Comparison of ENCODE assay signal across 31 cellular contexts in the genomic region with DNA sequence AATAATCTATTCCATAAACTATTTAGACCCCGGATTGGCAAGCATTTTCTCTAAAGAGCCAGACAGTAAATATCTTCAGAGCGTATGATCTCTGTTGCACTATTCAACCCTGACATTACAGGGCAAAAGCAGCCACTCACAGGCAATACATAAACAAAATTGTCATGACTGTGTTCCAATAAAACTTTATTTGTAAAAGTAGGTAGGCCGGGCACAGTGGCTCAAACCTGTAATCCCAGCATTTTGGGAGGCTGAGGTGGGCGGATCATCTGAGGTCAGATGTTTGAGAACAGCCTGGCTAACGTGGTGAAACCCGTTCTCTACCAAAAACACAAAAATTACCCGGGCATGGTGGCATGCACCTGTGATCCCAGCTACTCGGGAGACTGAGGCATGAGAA.
A peak's percentile ranks its signal among the peaks of the same experiment; 100 is the strongest.
DNase-seq lines count a peak whose midpoint lies in the region; ATAC-seq, FAIRE-seq and TF ChIP-seq lines count a peak whose summit lies in the region.
"Had no signal": no experiment of that assay in that cellular context is flagged by ENCODE, and none has a peak within 500 bp of the region (broad histone marks: within the 10 kb centered on the region; RNA-seq: fewer than 3 reads in every experiment).

No MANE protein-coding gene starts in this region.

- H3K4me2 ChIP-seq in HepG2 (ENCODE audit: low read depth, low read length) = no peak overlapping the region
- no peak overlapping the region for H3K4me2 ChIP-seq in K562 (ENCODE audit: insufficient read depth, low read length)
- H3K4me2 ChIP-seq: A549; BLaER1; BLaER1 treated with 17β-estradiol and CSF1 and Interleukin-3, amounts not matched to agents 10 nM and 100 nM had no signal

- in situ Hi-C loops in HepG2 (cut with HindIII; ENCODE audit: extremely low pct_ligation_motif_present, low pct_unique_long_range_greater_than_20kb) (no loop called here), K562 (cut with MboI) (no loop called here)

- no peak for ATAC-seq in HepG2
- ATAC-seq in right lobe of liver = no peak
- ATAC-seq in K562 = no peak
- ATAC-seq: A549; CD8-positive, alpha-beta T cell had no signal

- intact Hi-C loops in HepG2 (cut with micrococcal nuclease; ENCODE audit: unreplicated experiment) = no loop called here
- intact Hi-C loops in right lobe of liver (cut with DNase I) = no loop called here
- intact Hi-C loops in K562 (cut with micrococcal nuclease) = no loop called here

- H3K27me3 ChIP-seq in HepG2 (ENCODE audit: control insufficient read depth in 1 of 2, insufficient read depth in 2 of 2, low read length in 2 of 2) = no peaks in the 10 kb centered on the region; a peak in 1 of 5 replicates
- H3K27me3 ChIP-seq in right lobe of liver = no peaks in the 10 kb centered on the region
- no peaks in the 10 kb centered on the region for H3K27me3 ChIP-seq in K562 (ENCODE audit: control insufficient read depth in 2 of 2, insufficient read depth in 2 of 2, low read length in 2 of 2)
- H3K27me3 ChIP-seq: BE2C; BLaER1; BLaER1 treated with 17β-estradiol and CSF1 and Interleukin-3, amounts not matched to agents 10 nM and 100 nM had no signal

- TF ChIP-seq EP300 in HepG2 (IDR thresholded peaks at IDR 0.05; ENCODE audit: low read depth in 2 of 2, low read length in 2 of 2) (no peak), HepG2 (CRISPR knock-in tag; IDR thresholded peaks at IDR 0.05; ENCODE audit: borderline replicate concordance) (no peak), K562 (IDR thresholded peaks at IDR 0.05; ENCODE audit: low read length) (no peak)

- H2AFZ ChIP-seq in HepG2 (ENCODE audit: low read length) = no peak overlapping the region
- no peak overlapping the region for H2AFZ ChIP-seq in K562 (ENCODE audit: low read depth, low read length)

- CTCF ChIA-PET in HepG2 (lab: Yijun Ruan, JAX; ENCODE audit: low intra/inter-chr PET ratio, low total read pairs) = no interaction called here
- CTCF ChIA-PET in K562 (lab: Yijun Ruan, JAX; ENCODE audit: low intra/inter-chr PET ratio) = no interaction called here

- no peak overlapping the region for H3K9ac ChIP-seq in HepG2 (ENCODE audit: insufficient read depth, low read depth, low read length)
- no peak overlapping the region for H3K9ac ChIP-seq in K562 (ENCODE audit: insufficient read depth in 1 of 2, low read depth in 2 of 2, low read length in 2 of 2)
- H3K9ac ChIP-seq: BLaER1; BLaER1 treated with 17β-estradiol and CSF1 and Interleukin-3, amounts not matched to agents 10 nM and 100 nM had no signal

- H3K9me3 ChIP-seq in HepG2 (ENCODE audit: low read length) (no peaks in the 10 kb centered on the region), right lobe of liver (no peaks in the 10 kb centered on the region), K562 (replicated peaks; ENCODE audit: control insufficient read depth, insufficient read depth, low read depth, low read length) (no peaks in the 10 kb centered on the region)
- H3K9me3 ChIP-seq: A549, BE2C, Caco-2 had no signal

- TF ChIP-seq RAD21 in HepG2 (CRISPR knock-in tag; IDR thresholded peaks at IDR 0.05) = no peak
- no peak for TF ChIP-seq RAD21 in K562 (CRISPR knock-in tag; conservative IDR thresholded peaks at IDR 0.05 in 1 of 2, IDR thresholded peaks at IDR 0.05 in 1 of 2)

- no peak for TF ChIP-seq CTCF in HepG2 (CRISPR knock-in tag; IDR thresholded peaks at IDR 0.05)
- TF ChIP-seq CTCF in right lobe of liver (IDR thresholded peaks at IDR 0.05) = no peak
- TF ChIP-seq CTCF in K562 (IDR thresholded peaks at IDR 0.05 in 2 of 3, conservative IDR thresholded peaks at IDR 0.05 in 1 of 3; ENCODE audit: insufficient read depth in 2 of 3, low read depth in 1 of 3, low read length in 3 of 3) = no peak

- FAIRE-seq in HepG2 (lab: Jason Lieb, UNC) (no peak), K562 (lab: Jason Lieb, UNC) (no peak)
- FAIRE-seq: A204.1, A549, D721Med had no signal

- no peak overlapping the region for H3K4me3 ChIP-seq in HepG2 (replicated peaks in 1 of 3; ENCODE audit: insufficient read depth in 1 of 3, low read depth in 2 of 3, low read length in 3 of 3)
- no peak overlapping the region for H3K4me3 ChIP-seq in right lobe of liver
- no peak overlapping the region for H3K4me3 ChIP-seq in K562
- H3K4me3 ChIP-seq: A549; BLaER1; BLaER1 treated with 17β-estradiol and CSF1 and Interleukin-3, amounts not matched to agents 10 nM and 100 nM had no signal

- BruUV-seq in HepG2 (replicated peaks; lab: Mats Ljungman, UMichigan) = no TSS peak
- no TSS peak for BruUV-seq in K562 (replicated peaks; lab: Mats Ljungman, UMichigan)

- H3K9me1 ChIP-seq in K562 (ENCODE audit: control insufficient read depth, insufficient read depth, low read length) = no peaks in the 10 kb centered on the region

- H3K4me1 ChIP-seq in HepG2 (ENCODE audit: insufficient read depth, low read length) = no peaks in the 10 kb centered on the region
- no peaks in the 10 kb centered on the region for H3K4me1 ChIP-seq in right lobe of liver
- H3K4me1 ChIP-seq in K562 (replicated peaks in 1 of 2; ENCODE audit: control insufficient read depth in 2 of 2, insufficient read depth in 2 of 2, low read length in 2 of 2) = no peaks in the 10 kb centered on the region
- H3K4me1 ChIP-seq: A549, BE2C, Caco-2 had no signal

- no peak overlapping the region for H3K27ac ChIP-seq in HepG2 (ENCODE audit: extremely low read length, insufficient read depth, low read length)
- no peak overlapping the region for H3K27ac ChIP-seq in right lobe of liver
- H3K27ac ChIP-seq in K562 (ENCODE audit: extremely low read depth, low read depth, low read length) = no peak overlapping the region
- H3K27ac ChIP-seq: 22Rv1; A549; BLaER1; BLaER1 treated with 17β-estradiol and CSF1 and Interleukin-3, amounts not matched to agents 10 nM and 100 nM; C4-2B had no signal

- DNase-seq in HepG2 (ENCODE audit: low spot score) = no peak
- no peak for DNase-seq in right lobe of liver
- DNase-seq in K562 (ENCODE audit: extremely low read depth in 1 of 4, low spot score in 3 of 4) = no peak
- no peak for DNase-seq in NCI-H345 (lab: John Stamatoyannopoulos, UW)
- DNase-seq: 8988T; ACHN; AML-193; BE2C; C1 segment of cervical spinal cord; Caco-2; Calu3; CD4-positive, alpha-beta memory T cell; CD4-positive, alpha-beta T cell; CD4-positive, CD25-positive, alpha-beta regulatory T cell; CD8-positive, alpha-beta memory T cell; CD8-positive, alpha-beta T cell; COR-L47; DMS 273 treated with DMSO at 0.1 percent for 48 hours; DMS153; DMS53; DMS79; DMS79 treated with DMSO at 0.1 percent for 48 hours; DND-41; EL had no signal

- WGBS in HepG2 (ENCODE audit: low lambda C conversion rate) = 71% methylated on average over 8 of the region's 8 CpGs
- WGBS in right lobe of liver (ENCODE audit: insufficient coverage, low coverage, low lambda C conversion rate, missing lambda C conversion rate) = 88% methylated on average over 5 of the region's 8 CpGs
- 2% methylated on average over 8 of the region's 8 CpGs for WGBS in K562 (ENCODE audit: insufficient coverage, low coverage, missing lambda C conversion rate)

- no peak for TF ChIP-seq POLR2A in HepG2 (IDR thresholded peaks at IDR 0.05; ENCODE audit: insufficient read depth in 1 of 2, low read depth in 2 of 2, low read length in 2 of 2)
- no peak for TF ChIP-seq POLR2A in right lobe of liver (IDR thresholded peaks at IDR 0.05)
- no peak for TF ChIP-seq POLR2A in K562 (conservative IDR thresholded peaks at IDR 0.05)

- H4K20me1 ChIP-seq in HepG2 (ENCODE audit: insufficient read depth, low read length) = no peaks in the 10 kb centered on the region
- H4K20me1 ChIP-seq in K562 (replicated peaks; ENCODE audit: control insufficient read depth, insufficient read depth, low read length) = no peaks in the 10 kb centered on the region
- H4K20me1 ChIP-seq: BLaER1; BLaER1 treated with 17β-estradiol and CSF1 and Interleukin-3, amounts not matched to agents 10 nM and 100 nM had no signal

- POLR2A ChIA-PET in HepG2 (lab: Yijun Ruan, JAX) (no interaction called here), K562 (lab: Yijun Ruan, JAX) (no interaction called here)

- H3K79me2 ChIP-seq in HepG2 (ENCODE audit: insufficient read depth, low read length) (no peaks in the 10 kb centered on the region), K562 (ENCODE audit: control insufficient read depth, insufficient read depth, low read length) (no peaks in the 10 kb centered on the region)

- H3K36me3 ChIP-seq in HepG2 (replicated peaks in 1 of 2; ENCODE audit: control insufficient read depth in 1 of 2, insufficient read depth in 2 of 2, low read length in 2 of 2) (no peaks in the 10 kb centered on the region), right lobe of liver (no peaks in the 10 kb centered on the region), K562 (ENCODE audit: control insufficient read depth, insufficient read depth, low read length) (no peaks in the 10 kb centered on the region)
- H3K36me3 ChIP-seq: BLaER1 had no signal

TF ChIP-seq in HepG2, 621 proteins besides CTCF, POLR2A, EP300 and RAD21 (continues in another document):
- no peak for TF ChIP-seq RFXAP (CRISPR knock-in tag; IDR thresholded peaks at IDR 0.05; ENCODE audit: borderline replicate concordance)

TF ChIP-seq in K562, 482 proteins besides CTCF, POLR2A, EP300 and RAD21 (continues in another document):
- TF ChIP-seq, protein P1, sequence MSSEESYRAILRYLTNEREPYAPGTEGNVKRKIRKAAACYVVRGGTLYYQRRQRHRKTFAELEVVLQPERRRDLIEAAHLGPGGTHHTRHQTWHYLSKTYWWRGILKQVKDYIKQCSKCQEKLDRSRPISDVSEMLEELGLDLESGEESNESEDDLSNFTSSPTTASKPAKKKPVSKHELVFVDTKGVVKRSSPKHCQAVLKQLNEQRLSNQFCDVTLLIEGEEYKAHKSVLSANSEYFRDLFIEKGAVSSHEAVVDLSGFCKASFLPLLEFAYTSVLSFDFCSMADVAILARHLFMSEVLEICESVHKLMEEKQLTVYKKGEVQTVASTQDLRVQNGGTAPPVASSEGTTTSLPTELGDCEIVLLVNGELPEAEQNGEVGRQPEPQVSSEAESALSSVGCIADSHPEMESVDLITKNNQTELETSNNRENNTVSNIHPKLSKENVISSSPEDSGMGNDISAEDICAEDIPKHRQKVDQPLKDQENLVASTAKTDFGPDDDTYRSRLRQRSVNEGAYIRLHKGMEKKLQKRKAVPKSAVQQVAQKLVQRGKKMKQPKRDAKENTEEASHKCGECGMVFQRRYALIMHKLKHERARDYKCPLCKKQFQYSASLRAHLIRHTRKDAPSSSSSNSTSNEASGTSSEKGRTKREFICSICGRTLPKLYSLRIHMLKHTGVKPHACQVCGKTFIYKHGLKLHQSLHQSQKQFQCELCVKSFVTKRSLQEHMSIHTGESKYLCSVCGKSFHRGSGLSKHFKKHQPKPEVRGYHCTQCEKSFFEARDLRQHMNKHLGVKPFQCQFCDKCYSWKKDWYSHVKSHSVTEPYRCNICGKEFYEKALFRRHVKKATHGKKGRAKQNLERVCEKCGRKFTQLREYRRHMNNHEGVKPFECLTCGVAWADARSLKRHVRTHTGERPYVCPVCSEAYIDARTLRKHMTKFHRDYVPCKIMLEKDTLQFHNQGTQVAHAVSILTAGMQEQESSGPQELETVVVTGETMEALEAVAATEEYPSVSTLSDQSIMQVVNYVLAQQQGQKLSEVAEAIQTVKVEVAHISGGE (CRISPR knock-in tag; IDR thresholded peaks at IDR 0.05) = peak in 1 of 3 experiments; percentile 41; a peak in 1 of 6 replicates
